In the genomic region with DNA sequence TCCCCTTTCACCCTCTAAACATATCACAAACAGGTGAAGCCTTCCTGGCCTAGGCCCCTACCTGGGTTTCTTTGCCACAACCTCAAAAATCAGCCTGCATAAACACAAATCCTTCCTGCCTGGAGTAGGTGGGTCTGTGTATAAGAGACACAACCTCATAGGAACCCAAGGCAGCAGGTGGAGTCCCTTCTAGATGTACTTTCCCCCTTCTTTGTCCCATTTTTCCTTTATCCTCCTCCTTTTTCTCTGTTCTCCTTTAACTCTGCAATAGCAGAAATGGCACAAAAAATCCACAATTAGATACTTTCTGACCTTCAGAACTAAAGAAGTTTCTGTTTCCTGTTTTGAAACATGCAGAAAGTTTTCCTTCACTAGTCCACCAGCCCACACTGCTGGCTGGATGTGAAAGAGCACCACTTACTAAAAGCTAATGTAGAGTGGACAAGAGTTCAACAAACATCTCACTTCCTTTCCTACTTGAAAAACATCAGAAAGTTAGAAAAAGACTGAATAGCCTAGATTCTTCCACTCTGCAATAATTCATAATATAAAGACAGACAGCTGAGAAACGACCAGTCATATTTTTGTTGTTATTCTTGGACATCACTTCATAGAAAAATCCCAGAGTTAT, we compare ENCODE assay signal across 1 cellular context.
TF ChIP-seq lines count a peak whose summit lies in the region.

No MANE protein-coding gene starts in this region.

TF ChIP-seq in GM23338, 12 proteins besides CTCF, POLR2A, EP300 and RAD21 (continued from another document):
- TF ChIP-seq, protein P1, sequence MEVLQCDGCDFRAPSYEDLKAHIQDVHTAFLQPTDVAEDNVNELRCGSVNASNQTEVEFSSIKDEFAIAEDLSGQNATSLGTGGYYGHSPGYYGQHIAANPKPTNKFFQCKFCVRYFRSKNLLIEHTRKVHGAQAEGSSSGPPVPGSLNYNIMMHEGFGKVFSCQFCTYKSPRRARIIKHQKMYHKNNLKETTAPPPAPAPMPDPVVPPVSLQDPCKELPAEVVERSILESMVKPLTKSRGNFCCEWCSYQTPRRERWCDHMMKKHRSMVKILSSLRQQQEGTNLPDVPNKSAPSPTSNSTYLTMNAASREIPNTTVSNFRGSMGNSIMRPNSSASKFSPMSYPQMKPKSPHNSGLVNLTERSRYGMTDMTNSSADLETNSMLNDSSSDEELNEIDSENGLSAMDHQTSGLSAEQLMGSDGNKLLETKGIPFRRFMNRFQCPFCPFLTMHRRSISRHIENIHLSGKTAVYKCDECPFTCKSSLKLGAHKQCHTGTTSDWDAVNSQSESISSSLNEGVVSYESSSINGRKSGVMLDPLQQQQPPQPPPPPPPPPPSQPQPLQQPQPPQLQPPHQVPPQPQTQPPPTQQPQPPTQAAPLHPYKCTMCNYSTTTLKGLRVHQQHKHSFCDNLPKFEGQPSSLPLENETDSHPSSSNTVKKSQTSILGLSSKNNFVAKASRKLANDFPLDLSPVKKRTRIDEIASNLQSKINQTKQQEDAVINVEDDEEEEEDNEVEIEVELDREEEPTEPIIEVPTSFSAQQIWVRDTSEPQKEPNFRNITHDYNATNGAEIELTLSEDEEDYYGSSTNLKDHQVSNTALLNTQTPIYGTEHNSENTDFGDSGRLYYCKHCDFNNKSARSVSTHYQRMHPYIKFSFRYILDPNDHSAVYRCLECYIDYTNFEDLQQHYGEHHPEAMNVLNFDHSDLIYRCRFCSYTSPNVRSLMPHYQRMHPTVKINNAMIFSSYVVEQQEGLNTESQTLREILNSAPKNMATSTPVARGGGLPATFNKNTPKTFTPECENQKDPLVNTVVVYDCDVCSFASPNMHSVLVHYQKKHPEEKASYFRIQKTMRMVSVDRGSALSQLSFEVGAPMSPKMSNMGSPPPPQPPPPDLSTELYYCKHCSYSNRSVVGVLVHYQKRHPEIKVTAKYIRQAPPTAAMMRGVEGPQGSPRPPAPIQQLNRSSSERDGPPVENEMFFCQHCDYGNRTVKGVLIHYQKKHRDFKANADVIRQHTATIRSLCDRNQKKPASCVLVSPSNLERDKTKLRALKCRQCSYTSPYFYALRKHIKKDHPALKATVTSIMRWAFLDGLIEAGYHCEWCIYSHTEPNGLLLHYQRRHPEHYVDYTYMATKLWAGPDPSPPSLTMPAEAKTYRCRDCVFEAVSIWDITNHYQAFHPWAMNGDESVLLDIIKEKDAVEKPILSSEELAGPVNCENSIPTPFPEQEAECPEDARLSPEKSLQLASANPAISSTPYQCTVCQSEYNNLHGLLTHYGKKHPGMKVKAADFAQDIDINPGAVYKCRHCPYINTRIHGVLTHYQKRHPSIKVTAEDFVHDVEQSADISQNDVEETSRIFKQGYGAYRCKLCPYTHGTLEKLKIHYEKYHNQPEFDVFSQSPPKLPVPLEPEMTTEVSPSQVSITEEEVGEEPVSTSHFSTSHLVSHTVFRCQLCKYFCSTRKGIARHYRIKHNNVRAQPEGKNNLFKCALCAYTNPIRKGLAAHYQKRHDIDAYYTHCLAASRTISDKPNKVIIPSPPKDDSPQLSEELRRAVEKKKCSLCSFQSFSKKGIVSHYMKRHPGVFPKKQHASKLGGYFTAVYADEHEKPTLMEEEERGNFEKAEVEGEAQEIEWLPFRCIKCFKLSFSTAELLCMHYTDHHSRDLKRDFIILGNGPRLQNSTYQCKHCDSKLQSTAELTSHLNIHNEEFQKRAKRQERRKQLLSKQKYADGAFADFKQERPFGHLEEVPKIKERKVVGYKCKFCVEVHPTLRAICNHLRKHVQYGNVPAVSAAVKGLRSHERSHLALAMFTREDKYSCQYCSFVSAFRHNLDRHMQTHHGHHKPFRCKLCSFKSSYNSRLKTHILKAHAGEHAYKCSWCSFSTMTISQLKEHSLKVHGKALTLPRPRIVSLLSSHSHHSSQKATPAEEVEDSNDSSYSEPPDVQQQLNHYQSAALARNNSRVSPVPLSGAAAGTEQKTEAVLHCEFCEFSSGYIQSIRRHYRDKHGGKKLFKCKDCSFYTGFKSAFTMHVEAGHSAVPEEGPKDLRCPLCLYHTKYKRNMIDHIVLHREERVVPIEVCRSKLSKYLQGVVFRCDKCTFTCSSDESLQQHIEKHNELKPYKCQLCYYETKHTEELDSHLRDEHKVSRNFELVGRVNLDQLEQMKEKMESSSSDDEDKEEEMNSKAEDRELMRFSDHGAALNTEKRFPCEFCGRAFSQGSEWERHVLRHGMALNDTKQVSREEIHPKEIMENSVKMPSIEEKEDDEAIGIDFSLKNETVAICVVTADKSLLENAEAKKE (CRISPR knock-in tag; IDR thresholded peaks at IDR 0.05): no peak
- TF ChIP-seq, protein P2, sequence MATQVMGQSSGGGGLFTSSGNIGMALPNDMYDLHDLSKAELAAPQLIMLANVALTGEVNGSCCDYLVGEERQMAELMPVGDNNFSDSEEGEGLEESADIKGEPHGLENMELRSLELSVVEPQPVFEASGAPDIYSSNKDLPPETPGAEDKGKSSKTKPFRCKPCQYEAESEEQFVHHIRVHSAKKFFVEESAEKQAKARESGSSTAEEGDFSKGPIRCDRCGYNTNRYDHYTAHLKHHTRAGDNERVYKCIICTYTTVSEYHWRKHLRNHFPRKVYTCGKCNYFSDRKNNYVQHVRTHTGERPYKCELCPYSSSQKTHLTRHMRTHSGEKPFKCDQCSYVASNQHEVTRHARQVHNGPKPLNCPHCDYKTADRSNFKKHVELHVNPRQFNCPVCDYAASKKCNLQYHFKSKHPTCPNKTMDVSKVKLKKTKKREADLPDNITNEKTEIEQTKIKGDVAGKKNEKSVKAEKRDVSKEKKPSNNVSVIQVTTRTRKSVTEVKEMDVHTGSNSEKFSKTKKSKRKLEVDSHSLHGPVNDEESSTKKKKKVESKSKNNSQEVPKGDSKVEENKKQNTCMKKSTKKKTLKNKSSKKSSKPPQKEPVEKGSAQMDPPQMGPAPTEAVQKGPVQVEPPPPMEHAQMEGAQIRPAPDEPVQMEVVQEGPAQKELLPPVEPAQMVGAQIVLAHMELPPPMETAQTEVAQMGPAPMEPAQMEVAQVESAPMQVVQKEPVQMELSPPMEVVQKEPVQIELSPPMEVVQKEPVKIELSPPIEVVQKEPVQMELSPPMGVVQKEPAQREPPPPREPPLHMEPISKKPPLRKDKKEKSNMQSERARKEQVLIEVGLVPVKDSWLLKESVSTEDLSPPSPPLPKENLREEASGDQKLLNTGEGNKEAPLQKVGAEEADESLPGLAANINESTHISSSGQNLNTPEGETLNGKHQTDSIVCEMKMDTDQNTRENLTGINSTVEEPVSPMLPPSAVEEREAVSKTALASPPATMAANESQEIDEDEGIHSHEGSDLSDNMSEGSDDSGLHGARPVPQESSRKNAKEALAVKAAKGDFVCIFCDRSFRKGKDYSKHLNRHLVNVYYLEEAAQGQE (IDR thresholded peaks at IDR 0.05; ENCODE audit: unreplicated experiment): no peak
- TF ChIP-seq EZH2phosphoT487 (IDR thresholded peaks at IDR 0.05; ENCODE audit: unreplicated experiment) (no peak), CREB1 (CRISPR knock-in tag; IDR thresholded peaks at IDR 0.05; ENCODE audit: low read depth) (no peak), POLR2AphosphoS5 (IDR thresholded peaks at IDR 0.05; ENCODE audit: low read depth) (no peak), JUNB (IDR thresholded peaks at IDR 0.05; ENCODE audit: unreplicated experiment) (no peak), STAT1 (IDR thresholded peaks at IDR 0.05; ENCODE audit: unreplicated experiment) (no peak)
- TF ChIP-seq, protein P3, sequence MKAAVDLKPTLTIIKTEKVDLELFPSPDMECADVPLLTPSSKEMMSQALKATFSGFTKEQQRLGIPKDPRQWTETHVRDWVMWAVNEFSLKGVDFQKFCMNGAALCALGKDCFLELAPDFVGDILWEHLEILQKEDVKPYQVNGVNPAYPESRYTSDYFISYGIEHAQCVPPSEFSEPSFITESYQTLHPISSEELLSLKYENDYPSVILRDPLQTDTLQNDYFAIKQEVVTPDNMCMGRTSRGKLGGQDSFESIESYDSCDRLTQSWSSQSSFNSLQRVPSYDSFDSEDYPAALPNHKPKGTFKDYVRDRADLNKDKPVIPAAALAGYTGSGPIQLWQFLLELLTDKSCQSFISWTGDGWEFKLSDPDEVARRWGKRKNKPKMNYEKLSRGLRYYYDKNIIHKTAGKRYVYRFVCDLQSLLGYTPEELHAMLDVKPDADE (IDR thresholded peaks at IDR 0.05): no peak
